Comparison of ENCODE assay signal across 4 cellular contexts in the genomic region with DNA sequence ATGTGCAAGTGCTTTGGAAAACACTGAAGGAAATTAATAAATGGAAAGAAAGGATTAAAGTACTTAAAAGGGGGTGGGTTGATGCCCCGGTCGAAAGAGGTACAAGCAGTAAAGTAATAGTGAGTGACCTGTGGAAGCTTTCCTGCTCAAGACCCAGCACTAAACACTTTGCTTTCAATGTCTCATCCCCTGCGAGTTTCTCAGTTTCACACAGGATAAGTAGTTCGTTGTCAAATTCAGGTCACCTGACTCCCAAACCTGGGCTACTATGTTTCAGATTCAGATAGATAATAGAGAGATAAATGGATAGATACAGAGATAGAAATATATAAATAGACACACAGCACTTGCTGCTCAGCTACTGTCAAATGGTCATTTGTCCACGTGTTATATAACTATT.
"Had no signal": no experiment of that assay in that cellular context is flagged by ENCODE, and none has a peak within 500 bp of the region (broad histone marks: within the 10 kb centered on the region; RNA-seq: fewer than 3 reads in every experiment).

No MANE protein-coding gene starts in this region.

- H3K4me3 ChIP-seq: K562 had no signal

- DNase-seq: IMR-90 had no signal

- ATAC-seq: HepG2, K562 had no signal

- H3K27ac ChIP-seq: HL-60 had no signal
